Comparison of ENCODE assay signal across 8 cellular contexts in the genomic region with DNA sequence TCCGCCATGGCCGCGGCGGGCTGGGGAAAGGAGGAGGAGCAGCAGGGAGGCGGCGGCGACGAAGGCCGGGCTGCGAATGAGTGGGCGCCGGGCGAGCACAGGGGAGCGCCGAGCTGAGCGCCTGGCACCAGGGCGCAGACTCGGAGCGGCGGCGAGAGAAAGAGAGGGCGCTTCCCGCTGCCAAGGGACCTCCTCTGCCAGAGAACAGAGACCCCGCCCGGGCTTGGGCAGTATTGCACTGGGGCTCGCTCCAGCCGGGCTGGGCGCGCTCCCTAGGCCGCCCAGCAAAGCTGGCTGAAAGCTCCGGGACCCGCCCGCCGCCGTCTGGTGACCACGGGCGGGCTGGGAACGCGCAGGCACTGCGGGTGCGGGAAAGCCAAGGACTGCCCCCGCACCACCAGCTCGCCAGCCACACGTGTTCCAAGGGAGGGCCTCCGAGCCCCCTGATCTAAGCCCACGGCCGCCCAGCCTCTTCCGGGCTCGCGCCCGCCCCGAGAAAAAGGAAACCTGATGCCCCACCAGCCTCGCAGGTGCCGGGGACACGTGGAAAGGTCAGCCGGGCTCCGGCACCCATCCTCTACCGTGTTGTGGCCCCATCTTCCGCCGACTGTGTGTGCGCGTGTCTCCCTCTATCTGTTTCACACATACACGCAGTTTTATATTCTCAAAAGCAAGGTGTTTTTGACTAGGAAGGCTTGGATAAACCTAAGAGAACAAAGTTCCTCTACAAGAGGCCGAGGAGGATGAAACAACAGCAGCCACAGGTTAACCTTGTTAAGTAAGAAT. TPM values are rescaled to one million over a fixed set of nuclear protein-coding genes. Genes with fewer than 3 reads are reported as not detected.
DNase-seq lines count a peak whose midpoint lies in the region; ATAC-seq and TF ChIP-seq lines count a peak whose summit lies in the region.

A gene (minus strand): TSS at position 140 of the 786 bp plus-strand sequence. CDS start 132 bp downstream, at position 8.

- H3K9ac ChIP-seq in OCI-LY3 (ENCODE audit: low read length) = peak within 1 kb of the TSS; percentile 91

- DNase-seq in DMS114 treated with DMSO at 0.1 percent for 48 hours (lab: John Stamatoyannopoulos, UW; ENCODE audit: unreplicated experiment) (peak; percentile 88), HuH-7.5 (ENCODE audit: low spot score) (peak; percentile 61), activated T-cell treated with anti-CD3 and anti-CD28 coated beads for 1 hour (ENCODE audit: low read depth) (peak; percentile 90), epidermal melanocyte (ENCODE audit: insufficient read length, low spot score) (peak; percentile 74), mucosa of gallbladder (ENCODE audit: low spot score) (peak; percentile 93)
- peak; percentile 81 to 87 for DNase-seq in stimulated activated CD8-positive, alpha-beta memory T cell treated with anti-CD3 and anti-CD28 coated beads, Interleukin-4, amount 100 ng/mL, for 4 hours (ENCODE audit: low read depth in 2 of 2, low spot score in 1 of 2)

- H3K4me3 ChIP-seq in OCI-LY3 (ENCODE audit: low read length) = peak within 1 kb of the TSS; percentile 97

- H4K20me1 ChIP-seq in OCI-LY3 (ENCODE audit: insufficient read depth, low read length) = peaks cover 30% of the 10 kb centered on the region

- H3K27ac ChIP-seq in OCI-LY3 (ENCODE audit: low read length) = peak within 1 kb of the TSS; percentile 88

- peaks cover 46% of the 10 kb centered on the region for H3K79me2 ChIP-seq in OCI-LY3 (ENCODE audit: low read length)

- H3K4me1 ChIP-seq in OCI-LY3 (ENCODE audit: low read length) = peaks cover 31% of the 10 kb centered on the region

- peak within 1 kb of the TSS; percentile 86 for H3K4me2 ChIP-seq in OCI-LY3 (ENCODE audit: low read length)

- H3K36me3 ChIP-seq in OCI-LY3 (replicated peaks; ENCODE audit: low read depth, low read length) = peaks cover 4% of the 10 kb centered on the region

- no peaks in the 10 kb centered on the region for H3K27me3 ChIP-seq in OCI-LY3 (ENCODE audit: low read depth, low read length)

- peak; percentile 79 for ATAC-seq in GM21526 (IDR thresholded peaks at IDR 0.05; ENCODE audit: low FRiP score, unreplicated experiment)

- peak within 1 kb of the TSS; percentile 83 for H2AFZ ChIP-seq in OCI-LY3 (ENCODE audit: low read depth, low read length)

- TF ChIP-seq CTCF in OCI-LY3 (IDR thresholded peaks at IDR 0.05; ENCODE audit: low read depth, low read length) = peak; percentile 35; the same call in 1 of the 2 replicates

- no peaks in the 10 kb centered on the region for H3K9me3 ChIP-seq in OCI-LY3 (ENCODE audit: insufficient read depth, low read length)

RNA-seq across cellular contexts. Expression of the gene that starts here (rescaled TPM):
- total RNA-seq in mucosa of gallbladder = 57.6 TPM

Comparison
In these comparisons a context has a peak if more than half of its experiments do, and no peak if none do; other contexts are left out.
1. Peak in every context shown above with its lines: DNase-seq, ATAC-seq, H3K4me3 ChIP-seq and H3K27ac ChIP-seq.